Comparison of ENCODE assay signal across 8 cellular contexts in genomic region chr2:179440642-179441251, GRCh38.
DNase-seq lines count a peak whose midpoint lies in the region; ATAC-seq and TF ChIP-seq lines count a peak whose summit lies in the region.

No MANE protein-coding gene starts in this region.

- DNase-seq in left ventricle myocardium inferior (no peak), right cardiac atrium (no peak), RKO (ENCODE audit: low spot score) (peak; percentile 52), fibroblast of villous mesenchyme (ENCODE audit: low read depth) (peak; percentile 48), thyroid gland (no peak)

- intact Hi-C loops in left ventricle myocardium inferior (cut with micrococcal nuclease) (no loop called here), right cardiac atrium (cut with DNase I) (no loop called here), thyroid gland (cut with DNase I) (no loop called here)

- 75% methylated on average over 5 of the region's 5 CpGs for WGBS in right cardiac atrium
- WGBS in thyroid gland, 2 donors, result 82 to 87% methylated on average over 5 of the region's 5 CpGs

- no peak overlapping the region for H3K27ac ChIP-seq in left ventricle myocardium inferior (replicated peaks)
- no peak overlapping the region for H3K27ac ChIP-seq in right cardiac atrium (ENCODE audit: low read length)
- H3K27ac ChIP-seq in thyroid gland, result no peak overlapping the region

- TF ChIP-seq POLR2A in thyroid gland (IDR thresholded peaks at IDR 0.05), result no peak

- TF ChIP-seq CTCF in left ventricle myocardium inferior (IDR thresholded peaks at IDR 0.05; ENCODE audit: borderline replicate concordance) (peak; percentile 69), fibroblast of villous mesenchyme (IDR thresholded peaks at IDR 0.05; ENCODE audit: insufficient read depth, low read depth, low read length) (peak; percentile 68), thyroid gland (IDR thresholded peaks at IDR 0.05) (peak in 4 of 6 experiments; percentile 14 to 64 (median 35))

- H3K27me3 ChIP-seq in left ventricle myocardium inferior (ENCODE audit: low read depth), result peaks cover 37% of the 10 kb centered on the region
- H3K27me3 ChIP-seq in right cardiac atrium (ENCODE audit: control insufficient read depth, insufficient read depth), result no peaks in the 10 kb centered on the region
- no peaks in the 10 kb centered on the region for H3K27me3 ChIP-seq in thyroid gland

- H3K4me3 ChIP-seq in left ventricle myocardium inferior (no peak overlapping the region), right cardiac atrium (ENCODE audit: low read length) (no peak overlapping the region), fibroblast of villous mesenchyme (ENCODE audit: low read depth, low read length) (no peak overlapping the region), thyroid gland (replicated peaks in 1 of 3) (no peak overlapping the region)

- H3K36me3 ChIP-seq in left ventricle myocardium inferior, result no peaks in the 10 kb centered on the region
- H3K36me3 ChIP-seq in thyroid gland, result no peaks in the 10 kb centered on the region

- H3K4me1 ChIP-seq in left ventricle myocardium inferior, result peaks cover 5% of the 10 kb centered on the region
- H3K4me1 ChIP-seq in right cardiac atrium (ENCODE audit: control insufficient read depth, insufficient read depth, low read length), result peaks cover 4% of the 10 kb centered on the region
- no peaks in the 10 kb centered on the region for H3K4me1 ChIP-seq in thyroid gland

- H3K9me3 ChIP-seq in left ventricle myocardium inferior (replicated peaks) (no peaks in the 10 kb centered on the region), right cardiac atrium (ENCODE audit: control insufficient read depth, low read length) (no peaks in the 10 kb centered on the region), thyroid gland (no peaks in the 10 kb centered on the region)

- ATAC-seq in right cardiac atrium (no peak), HG03342 (IDR thresholded peaks at IDR 0.05; ENCODE audit: unreplicated experiment) (peak; percentile 59), HG02840 (IDR thresholded peaks at IDR 0.05; ENCODE audit: low FRiP score, unreplicated experiment) (no peak), HG03442 (IDR thresholded peaks at IDR 0.05; ENCODE audit: unreplicated experiment) (no peak)

Comparison
In these comparisons a context has a peak if more than half of its experiments do, and no peak if none do; other contexts are left out.
1. DNase-seq: peak in RKO (single experiment) and fibroblast of villous mesenchyme (single experiment); none in left ventricle myocardium inferior (single experiment), right cardiac atrium (0 of 3) and thyroid gland (0 of 2).
2. Peak in every context shown above with its lines, with median percentiles within 50 percentile points of each other: CTCF ChIP-seq.